ENCODE assay signal across 8 cellular contexts in genomic region chr4:123599061-123599919, GRCh38.
DNase-seq lines count a peak whose midpoint lies in the region; ATAC-seq and TF ChIP-seq lines count a peak whose summit lies in the region.

No MANE protein-coding gene starts in this region.

- H4K91ac ChIP-seq in neuronal stem cell (ENCODE audit: low read depth, low read length, poor library complexity): no peak overlapping the region

- H3K4me3 ChIP-seq in choroid plexus epithelial cell (ENCODE audit: low read depth, low read length) (no peak overlapping the region), neuronal stem cell (ENCODE audit: low read length in 2 of 2) (no peak overlapping the region)

- H3K36me3 ChIP-seq in neuronal stem cell (replicated peaks in 1 of 2; ENCODE audit: control insufficient read depth in 2 of 2, insufficient read depth in 2 of 2, low read length in 2 of 2): no peaks in the 10 kb centered on the region

- no peak overlapping the region for H3K18ac ChIP-seq in neuronal stem cell (ENCODE audit: low read length)

- no peak overlapping the region for H3K4me2 ChIP-seq in neuronal stem cell (ENCODE audit: insufficient read depth, low read length, poor library complexity, severe bottlenecking)

- no peak overlapping the region for H3K14ac ChIP-seq in neuronal stem cell (ENCODE audit: low read length)

- no peak for TF ChIP-seq CTCF in choroid plexus epithelial cell (conservative IDR thresholded peaks at IDR 0.05; ENCODE audit: low read depth, low read length)

- no peak overlapping the region for H2AK5ac ChIP-seq in neuronal stem cell (ENCODE audit: low read depth, low read length)

- H3K79me1 ChIP-seq in neuronal stem cell (ENCODE audit: low read depth, low read length): no peaks in the 10 kb centered on the region

- H2BK15ac ChIP-seq in neuronal stem cell (ENCODE audit: low read length): no peak overlapping the region

- no peaks in the 10 kb centered on the region for H3K27me3 ChIP-seq in neuronal stem cell (ENCODE audit: control insufficient read depth in 3 of 3, insufficient read depth in 3 of 3, low read depth in 1 of 3, low read length in 3 of 3)

- no CpG with 5 or more reads among the region's 3 CpGs for WGBS in neuronal stem cell (ENCODE audit: extremely low coverage in 2 of 2, insufficient read length in 2 of 2, insufficient replicate concordance in 1 of 2), 2 donors

- H2BK120ac ChIP-seq in neuronal stem cell (ENCODE audit: low read depth, low read length): no peak overlapping the region

- H4K8ac ChIP-seq in neuronal stem cell (ENCODE audit: low read depth, low read length): no peak overlapping the region

- H2AFZ ChIP-seq in neuronal stem cell (ENCODE audit: low read length): peak overlapping the region; percentile 71

- ATAC-seq in GM21360 (IDR thresholded peaks at IDR 0.05; ENCODE audit: unreplicated experiment) (peak; percentile 6), HG03565 (IDR thresholded peaks at IDR 0.05; ENCODE audit: unreplicated experiment) (peak; percentile 2)
- no peak for ATAC-seq in activated CD4-positive, CD25-positive, alpha-beta regulatory T cell treated with anti-CD3 and anti-CD28 coated beads, Interleukin-2, amount 50 U/mL, for 24 hours

- H3K4ac ChIP-seq in neuronal stem cell (ENCODE audit: low read length): no peak overlapping the region

- peaks cover 1 to 16% of the 10 kb centered on the region in 2 donors for H3K4me1 ChIP-seq in neuronal stem cell (ENCODE audit: control insufficient read depth in 2 of 2, insufficient read depth in 1 of 2, low read depth in 1 of 2, low read length in 2 of 2)

- no peaks in the 10 kb centered on the region for H3K9me3 ChIP-seq in neuronal stem cell (replicated peaks in 1 of 2; ENCODE audit: control insufficient read depth in 2 of 2, insufficient read depth in 1 of 2, low read depth in 1 of 2, low read length in 2 of 2)

- no peak overlapping the region for H3K27ac ChIP-seq in neuronal stem cell (replicated peaks; ENCODE audit: low read length)

- H3K23ac ChIP-seq in neuronal stem cell (ENCODE audit: low read depth, low read length, poor library complexity): no peak overlapping the region

- no peak overlapping the region for H3K9ac ChIP-seq in neuronal stem cell (ENCODE audit: low read depth, low read length, poor library complexity)

- no peak overlapping the region for H2BK5ac ChIP-seq in neuronal stem cell (ENCODE audit: low read length)

- DNase-seq in choroid plexus epithelial cell (ENCODE audit: low read depth): peak; percentile 91
- no peak for DNase-seq in neuronal stem cell (ENCODE audit: low spot score)
- DNase-seq in stimulated activated CD4-positive, alpha-beta T cell treated with anti-CD3 and anti-CD28 coated beads, Interleukin-1b, Interleukin-23, amount 100 ng/mL, for 48 hours: no peak
- DNase-seq in germinal center (ENCODE audit: low spot score): no peak
- DNase-seq in amygdala (lab: John Stamatoyannopoulos, UW): no peak

- no peak overlapping the region for H2BK12ac ChIP-seq in neuronal stem cell (ENCODE audit: low read length)

Comparison
In these comparisons a context has a peak if more than half of its experiments do, and no peak if none do; other contexts are left out.
1. ATAC-seq: peak in GM21360 (single experiment) and HG03565 (single experiment); none in activated CD4-positive, CD25-positive, alpha-beta regulatory T cell treated with anti-CD3 and anti-CD28 coated beads, Interleukin-2, amount 50 U/mL, for 24 hours (0 of 2).